ENCODE assay signal across 27 cellular contexts in genomic region chr1:48595613-48596012, GRCh38.
A peak's percentile ranks its signal among the peaks of the same experiment; 100 is the strongest.
DNase-seq lines count a peak whose midpoint lies in the region; FAIRE-seq and TF ChIP-seq lines count a peak whose summit lies in the region.
"Had no signal": no experiment of that assay in that cellular context is flagged by ENCODE, and none has a peak within 500 bp of the region (broad histone marks: within the 10 kb centered on the region; RNA-seq: fewer than 3 reads in every experiment).

No MANE protein-coding gene starts in this region.

- no peak overlapping the region for H2AK5ac ChIP-seq in H1 (ENCODE audit: low read depth, low read length)

- H3K4me2 ChIP-seq in H1 (ENCODE audit: insufficient read depth in 1 of 2, low read depth in 2 of 2, low read length in 2 of 2): 0 out of 4 replicates have a peak overlapping the region, but pooled peaks of 1 of the 2 experiments have one; percentile 13
- H3K4me2 ChIP-seq in neural progenitor cell: peak overlapping the region; percentile 11
- H3K4me2 ChIP-seq: KMS-11, PC-9 had no signal

- no peaks in the 10 kb centered on the region for H3K79me1 ChIP-seq in H1 (ENCODE audit: low read depth, low read length)

- WGBS in H1 (ENCODE audit: extremely low coverage in 1 of 2, insufficient coverage in 1 of 2, insufficient read length in 1 of 2, insufficient replicate concordance in 2 of 2, low coverage in 1 of 2, low lambda C conversion rate in 2 of 2, missing lambda C conversion rate in 1 of 2), 2 experiments: 87% methylated on average over 5 of the region's 5 CpGs; no CpG with 5 or more reads in 1 of the 2 experiments

- H3K14ac ChIP-seq in H1 (ENCODE audit: insufficient read length): no peak overlapping the region

- H3K79me2 ChIP-seq in H1 (ENCODE audit: control insufficient read depth in 1 of 2, insufficient read depth in 2 of 2, low read length in 2 of 2) (no peaks in the 10 kb centered on the region), neural progenitor cell (ENCODE audit: low read depth) (no peaks in the 10 kb centered on the region)

- H3K4me3 Mint-ChIP-seq in neural progenitor cell: no peak overlapping the region
- H3K4me3 Mint-ChIP-seq: CD4-positive, alpha-beta T cell; HFFc6; IgD-negative memory B cell had no signal

- 0 out of 2 replicates have a peak overlapping the region, but pooled peaks have one; percentile 29 for H2BK20ac ChIP-seq in H1 (ENCODE audit: low read length)

- H3K36me3 ChIP-seq in A673 (ENCODE audit: insufficient read depth, low read length, poor library complexity, severe bottlenecking): no peaks in the 10 kb centered on the region
- H3K36me3 ChIP-seq in HUES6 (ENCODE audit: control insufficient read depth, insufficient read depth, low read length): no peaks in the 10 kb centered on the region
- no peaks in the 10 kb centered on the region for H3K36me3 ChIP-seq in H1 (ENCODE audit: control insufficient read depth in 2 of 4, insufficient read depth in 4 of 4, low read length in 3 of 4)
- no peaks in the 10 kb centered on the region for H3K36me3 ChIP-seq in neural progenitor cell
- H3K36me3 ChIP-seq: BLaER1 treated with 17β-estradiol and CSF1 and Interleukin-3, amounts not matched to agents 10 nM and 100 nM; HAP-1; SJSA1 had no signal

- no peaks in the 10 kb centered on the region for H3K27me3 ChIP-seq in A673 (replicated peaks; ENCODE audit: insufficient read depth, low read depth, low read length, poor library complexity)
- H3K27me3 ChIP-seq in HUES6 (ENCODE audit: control insufficient read depth, insufficient read depth, low read length): no peaks in the 10 kb centered on the region
- no peaks in the 10 kb centered on the region for H3K27me3 ChIP-seq in H1 (replicated peaks in 1 of 4; ENCODE audit: control insufficient read depth in 3 of 4, extremely low read depth in 1 of 4, insufficient read depth in 3 of 4, low read length in 3 of 4)
- H3K27me3 ChIP-seq in neural progenitor cell: no peaks in the 10 kb centered on the region
- H3K27me3 ChIP-seq: BLaER1 treated with 17β-estradiol and CSF1 and Interleukin-3, amounts not matched to agents 10 nM and 100 nM; SJSA1 had no signal

- CTCF ChIA-PET in A673 (lab: Charles Lee) (no interaction called here), H1 (lab: Charles Lee; ENCODE audit: partially characterized antibody) (interaction anchor here (0.8 to 2.6 kb wide), 10 partner anchors 20 to 93 kb away, joined by 3 to 11 read pairs (median 4); no protein-coding TSS in a partner anchor)

- H2BK120ac ChIP-seq in H1 (replicated peaks; ENCODE audit: low read depth, low read length): no peak overlapping the region

- no peak overlapping the region for H3K23ac ChIP-seq in H1 (ENCODE audit: insufficient read length)

- no peak overlapping the region for H3K4me3 ChIP-seq in A673 (ENCODE audit: low read depth, low read length, poor library complexity, severe bottlenecking)
- no peak overlapping the region for H3K4me3 ChIP-seq in HUES6 (ENCODE audit: low read depth, low read length)
- H3K4me3 ChIP-seq in H1 (ENCODE audit: extremely low read depth in 1 of 4, insufficient read depth in 2 of 4, low read depth in 3 of 4, low read length in 4 of 4): no peak overlapping the region
- no peak overlapping the region for H3K4me3 ChIP-seq in neural progenitor cell
- H3K4me3 ChIP-seq: BLaER1 treated with 17β-estradiol and CSF1 and Interleukin-3, amounts not matched to agents 10 nM and 100 nM; HAP-1; PC-9; SJSA1 had no signal

- no peak overlapping the region for H4K91ac ChIP-seq in H1 (replicated peaks; ENCODE audit: insufficient read length, low read length)

- no peaks in the 10 kb centered on the region for H3K27me3 Mint-ChIP-seq in neural progenitor cell (ENCODE audit: insufficient read depth, low read depth)

- no peak overlapping the region for H3K9ac ChIP-seq in HUES6 (ENCODE audit: low read length)
- no peak overlapping the region for H3K9ac ChIP-seq in H1 (replicated peaks in 1 of 4; ENCODE audit: extremely low read depth in 1 of 4, low read depth in 3 of 4, low read length in 3 of 4)
- no peak overlapping the region for H3K9ac ChIP-seq in neural progenitor cell
- H3K9ac ChIP-seq: BLaER1 treated with 17β-estradiol and CSF1 and Interleukin-3, amounts not matched to agents 10 nM and 100 nM; KMS-11 had no signal

- intact Hi-C loops in A673 (cut with micrococcal nuclease; ENCODE audit: unreplicated experiment): no loop called here

- H3K9me3 ChIP-seq in A673 (ENCODE audit: low read depth, low read length, poor library complexity, severe bottlenecking): no peaks in the 10 kb centered on the region
- H3K9me3 ChIP-seq in HUES6 (ENCODE audit: control insufficient read depth, insufficient read depth, low read depth, low read length): no peaks in the 10 kb centered on the region
- no peaks in the 10 kb centered on the region for H3K9me3 ChIP-seq in H1 (ENCODE audit: insufficient read depth in 2 of 2, low read depth in 1 of 2, low read length in 1 of 2)
- no peaks in the 10 kb centered on the region for H3K9me3 ChIP-seq in neural progenitor cell (ENCODE audit: low read depth)
- H3K9me3 ChIP-seq: BLaER1 treated with 17β-estradiol and CSF1 and Interleukin-3, amounts not matched to agents 10 nM and 100 nM; HAP-1; SJSA1 had no signal

- TF ChIP-seq POLR2A in H1 (IDR thresholded peaks at IDR 0.05; ENCODE audit: control extremely low read depth in 1 of 2, low read depth in 2 of 2, low read length in 2 of 2): no peak

- no peak overlapping the region for H3K4ac ChIP-seq in H1 (replicated peaks; ENCODE audit: insufficient read length, low read depth, low read length)

- peak overlapping the region; percentile 19; the same call in 1 of the 2 replicates for H2BK12ac ChIP-seq in H1 (ENCODE audit: low read depth, low read length)

- H3K18ac ChIP-seq in H1 (ENCODE audit: extremely low read depth, low read length): no peak overlapping the region; the same call in 1 of the 2 replicates

- no peaks in the 10 kb centered on the region for H3K9me3 Mint-ChIP-seq in neural progenitor cell
- H3K9me3 Mint-ChIP-seq: CD4-positive, alpha-beta T cell; IgD-negative memory B cell had no signal

- H3K36me3 Mint-ChIP-seq in neural progenitor cell: no peaks in the 10 kb centered on the region
- H3K36me3 Mint-ChIP-seq: IgD-negative memory B cell had no signal

- H3K4me1 ChIP-seq in A673 (ENCODE audit: insufficient read depth, low read length, poor library complexity, severe bottlenecking) (peaks cover 12% of the 10 kb centered on the region), HUES6 (ENCODE audit: control insufficient read depth, insufficient read depth, low read length) (peaks cover 17% of the 10 kb centered on the region), H1 (replicated peaks in 1 of 4; ENCODE audit: control insufficient read depth in 3 of 4, insufficient read depth in 4 of 4, low read length in 3 of 4) (peaks cover 4 to 9% (median 7%) of the 10 kb centered on the region in 4 experiments; a peak in 4 of 7 replicates), neural progenitor cell (peaks cover 28% of the 10 kb centered on the region)
- H3K4me1 ChIP-seq: HAP-1, SJSA1 had no signal

- peaks cover 16% of the 10 kb centered on the region for H3F3A ChIP-seq in neural progenitor cell (ENCODE audit: low read depth)

- DNase-seq in A673 (ENCODE audit: low spot score) (no peak), H1 (ENCODE audit: low read depth in 1 of 2, low spot score in 2 of 2) (no peak), neural progenitor cell (ENCODE audit: low spot score) (no peak), NCI-H1436 (lab: John Stamatoyannopoulos, UW) (no peak), RCC 7860 (ENCODE audit: low spot score) (no peak), glomerular visceral epithelial cell (ENCODE audit: extremely low spot score) (no peak)
- DNase-seq: AML-193; CD4-positive, alpha-beta T cell; HFFc6; NCI-H1092 treated with DMSO at 0.1 percent for 48 hours; NCI-H146; NCI-H1930; NCI-H446; NCI-H524 treated with DMSO at 0.1 percent for 48 hours; NCI-H774; PC-9; Right ventricle myocardium superior; RPMI8226 had no signal

- no peak overlapping the region for H3K56ac ChIP-seq in H1 (replicated peaks; ENCODE audit: insufficient read length, low read depth, low read length)

- H3K23me2 ChIP-seq in H1 (ENCODE audit: low read depth, low read length): no peaks in the 10 kb centered on the region

- TF ChIP-seq EP300 in H1 (IDR thresholded peaks at IDR 0.05; ENCODE audit: borderline replicate concordance in 1 of 2, low read depth in 2 of 2, low read length in 2 of 2): no peak

- TF ChIP-seq CTCF in A673 (conservative IDR thresholded peaks at IDR 0.05; ENCODE audit: low read depth, low read length) (no peak), H1 (IDR thresholded peaks at IDR 0.05; ENCODE audit: control extremely low read depth in 1 of 3, insufficient read depth in 1 of 3, low read depth in 1 of 3, low read length in 3 of 3) (no peak), neural progenitor cell (IDR thresholded peaks at IDR 0.05) (no peak)

- no TSS peak for BruUV-seq in A673 (replicated peaks; lab: Mats Ljungman, UMichigan)

- no peak overlapping the region for H4K8ac ChIP-seq in H1 (ENCODE audit: extremely low read depth, insufficient read depth, low read length)

- H2BK5ac ChIP-seq in H1 (ENCODE audit: low read depth, low read length): 0 out of 2 replicates have a peak overlapping the region, but pooled peaks have one; percentile 26

- H3K27ac Mint-ChIP-seq in neural progenitor cell: peak overlapping the region; percentile 90
- H3K27ac Mint-ChIP-seq: CD4-positive, alpha-beta T cell; HFFc6; IgD-negative memory B cell had no signal

- H2BK15ac ChIP-seq in H1 (ENCODE audit: low read length): no peak overlapping the region

- POLR2A ChIA-PET in A673 (lab: Charles Lee; ENCODE audit: low non-redundant PET): no interaction called here
- POLR2A ChIA-PET in H1 (lab: Charles Lee; ENCODE audit: partially characterized antibody): interaction anchor here (1.0 to 1.3 kb wide), 2 partner anchors 9 to 14 kb away, joined by 3 read pairs; no protein-coding TSS in a partner anchor

- H2AFZ ChIP-seq in H1 (ENCODE audit: low read length): peak overlapping the region; percentile 96
- H2AFZ ChIP-seq in neural progenitor cell (replicated peaks): peak overlapping the region; percentile 61
- H2AFZ ChIP-seq: PC-9 had no signal

- H3K4me1 Mint-ChIP-seq in neural progenitor cell: peaks cover 25% of the 10 kb centered on the region
- H3K4me1 Mint-ChIP-seq: IgD-negative memory B cell had no signal

- H4K20me1 ChIP-seq in H1 (replicated peaks in 1 of 2; ENCODE audit: control insufficient read depth in 1 of 2, insufficient read depth in 2 of 2, low read length in 2 of 2) (no peaks in the 10 kb centered on the region), neural progenitor cell (ENCODE audit: low read depth) (no peaks in the 10 kb centered on the region)
- H4K20me1 ChIP-seq: BLaER1 treated with 17β-estradiol and CSF1 and Interleukin-3, amounts not matched to agents 10 nM and 100 nM had no signal

- no peak overlapping the region for H4K5ac ChIP-seq in H1 (ENCODE audit: insufficient read length, low read depth, low read length)

- TF ChIP-seq RAD21 in H1 (IDR thresholded peaks at IDR 0.05 in 1 of 2, conservative IDR thresholded peaks at IDR 0.05 in 1 of 2; ENCODE audit: low read depth in 2 of 2, low read length in 2 of 2): no peak

- H3K27ac ChIP-seq in A673 (ENCODE audit: low read depth, low read length, poor library complexity, severe bottlenecking) (peak overlapping the region; percentile 18), HUES6 (ENCODE audit: low read depth, low read length) (peak overlapping the region; percentile 44; the same call in 1 of the 2 replicates), H1 (ENCODE audit: low read depth, low read length) (no peak overlapping the region), neural progenitor cell (peak overlapping the region; percentile 72)
- H3K27ac ChIP-seq: BLaER1 treated with 17β-estradiol and CSF1 and Interleukin-3, amounts not matched to agents 10 nM and 100 nM; KMS-11; PC-9; SJSA1 had no signal

- FAIRE-seq in H1 (lab: Jason Lieb, UNC) (no peak), RCC 7860 (lab: Jason Lieb, UNC) (no peak)
- FAIRE-seq: A204.1, D721Med, HTR-8/SVneo had no signal
